Comparison of ENCODE assay signal across 26 cellular contexts in genomic region chr1:32806910-32807523, GRCh38. TPM values are rescaled to one million over a fixed set of nuclear protein-coding genes. Genes with fewer than 3 reads are reported as not detected.
DNase-seq lines count a peak whose midpoint lies in the region; ATAC-seq, FAIRE-seq and TF ChIP-seq lines count a peak whose summit lies in the region.
"Had no signal": no experiment of that assay in that cellular context is flagged by ENCODE, and none has a peak within 500 bp of the region (broad histone marks: within the 10 kb centered on the region; RNA-seq: fewer than 3 reads in every experiment).

No MANE protein-coding gene starts in this region.

- no peaks in the 10 kb centered on the region for H3K4me1 Mint-ChIP-seq in brain

- WGBS in small intestine, 3 donors, result 73 to 81% (median 75%) methylated on average over 4 of the region's 4 CpGs

- no peaks in the 10 kb centered on the region for H3K27me3 ChIP-seq in cardiac muscle cell
- no peaks in the 10 kb centered on the region for H3K27me3 ChIP-seq in lower lobe of right lung (ENCODE audit: low read depth)
- no peaks in the 10 kb centered on the region for H3K27me3 ChIP-seq in small intestine (ENCODE audit: control insufficient read depth in 2 of 2, insufficient read depth in 2 of 2, low read length in 2 of 2)
- no peaks in the 10 kb centered on the region for H3K27me3 ChIP-seq in MG63
- H3K27me3 ChIP-seq: breast epithelium, sigmoid colon had no signal

- peaks cover 99% of the 10 kb centered on the region for H3K36me3 Mint-ChIP-seq in brain

- TF ChIP-seq CTCF in cardiac muscle cell (IDR thresholded peaks at IDR 0.05; ENCODE audit: low read depth, low read length) (no peak), brain (conservative IDR thresholded peaks at IDR 0.05) (no peak), lower lobe of right lung (IDR thresholded peaks at IDR 0.05) (no peak)

- DNase-seq in cardiac muscle cell (ENCODE audit: low read depth in 1 of 2, low spot score in 1 of 2) (peak; percentile 65 to 69), Right ventricle myocardium inferior (ENCODE audit: missing footprints) (no peak), lower lobe of right lung (no peak), small intestine (no peak), OCI-M1 (lab: John Stamatoyannopoulos, UW) (no peak), MG63 (no peak), inferior parietal cortex (ENCODE audit: extremely low spot score) (no peak)
- DNase-seq: activated CD8-positive, alpha-beta memory T cell treated with anti-CD3 and anti-CD28 coated beads, Interleukin-2, amount 10 ng/mL, durations not matched to agents 7 days and 5 days; activated naive CD8-positive, alpha-beta T cell treated with anti-CD3 and anti-CD28 coated beads, Interleukin-2, amount 10 ng/mL, durations not matched to agents 7 days and 5 days; CD8-positive, alpha-beta T cell; foreskin melanocyte; H9; hippocampal formation; naive thymus-derived CD4-positive, alpha-beta T cell; NCI-H1417 treated with DMSO at 0.1 percent for 48 hours; NCI-H2171; NCI-H748 treated with DMSO at 0.1 percent for 48 hours; sigmoid colon had no signal

- peak overlapping the region in 3 of 5 experiments; percentile 24 to 68 (median 62) for H3K27ac Mint-ChIP-seq in brain
- H3K27ac Mint-ChIP-seq: activated CD8-positive, alpha-beta memory T cell treated with anti-CD3 and anti-CD28 coated beads, Interleukin-2, amount 10 ng/mL, durations not matched to agents 7 days and 5 days; activated naive CD8-positive, alpha-beta T cell treated with anti-CD3 and anti-CD28 coated beads, Interleukin-2, amount 10 ng/mL, durations not matched to agents 7 days and 5 days; CD8-positive, alpha-beta T cell; memory B cell; stimulated activated effector memory CD8-positive, alpha-beta T cell treated with anti-CD3 and anti-CD28 coated beads, Interleukin-12 subunit alpha, Interleukin-12 subunit beta, amount 100 ng/mL, for 72 hours had no signal

- H3K9me3 ChIP-seq in cardiac muscle cell (ENCODE audit: low read depth) (no peaks in the 10 kb centered on the region), lower lobe of right lung (no peaks in the 10 kb centered on the region), small intestine (ENCODE audit: control insufficient read depth, low read depth) (no peaks in the 10 kb centered on the region), MG63 (no peaks in the 10 kb centered on the region)
- H3K9me3 ChIP-seq: breast epithelium, sigmoid colon, thoracic aorta had no signal

- peaks cover 3% of the 10 kb centered on the region for H3K27me3 Mint-ChIP-seq in brain
- H3K27me3 Mint-ChIP-seq: activated CD8-positive, alpha-beta memory T cell treated with anti-CD3 and anti-CD28 coated beads, Interleukin-2, amount 10 ng/mL, durations not matched to agents 7 days and 5 days; activated naive CD8-positive, alpha-beta T cell treated with anti-CD3 and anti-CD28 coated beads, Interleukin-2, amount 10 ng/mL, durations not matched to agents 7 days and 5 days; memory B cell; naive thymus-derived CD4-positive, alpha-beta T cell had no signal

- ATAC-seq in Right ventricle myocardium inferior, result no peak
- ATAC-seq in lower lobe of right lung, result peak in 1 of 2 donors; percentile 45
- ATAC-seq: activated CD8-positive, alpha-beta memory T cell treated with anti-CD3 and anti-CD28 coated beads, Interleukin-2, amount 10 ng/mL, durations not matched to agents 7 days and 5 days; CD8-positive, alpha-beta T cell; naive thymus-derived CD4-positive, alpha-beta T cell; stimulated activated effector memory CD8-positive, alpha-beta T cell treated with anti-CD3 and anti-CD28 coated beads, Interleukin-12 subunit alpha, Interleukin-12 subunit beta, amount 100 ng/mL, for 72 hours had no signal

- no peak overlapping the region for H3K4me3 Mint-ChIP-seq in brain
- H3K4me3 Mint-ChIP-seq: activated CD8-positive, alpha-beta memory T cell treated with anti-CD3 and anti-CD28 coated beads, Interleukin-2, amount 10 ng/mL, durations not matched to agents 7 days and 5 days; activated naive CD8-positive, alpha-beta T cell treated with anti-CD3 and anti-CD28 coated beads, Interleukin-2, amount 10 ng/mL, durations not matched to agents 7 days and 5 days; CD8-positive, alpha-beta T cell; H9; memory B cell; naive thymus-derived CD4-positive, alpha-beta T cell; stimulated activated effector memory CD8-positive, alpha-beta T cell treated with anti-CD3 and anti-CD28 coated beads, Interleukin-12 subunit alpha, Interleukin-12 subunit beta, amount 100 ng/mL, for 72 hours had no signal

- FAIRE-seq in small intestine (lab: Jason Lieb, UNC), result no peak
- FAIRE-seq: keratinocyte had no signal

- H3K4me3 ChIP-seq in cardiac muscle cell (no peak overlapping the region), lower lobe of right lung (no peak overlapping the region), small intestine (ENCODE audit: low read depth in 1 of 2, low read length in 2 of 2) (no peak overlapping the region), MG63 (no peak overlapping the region)
- H3K4me3 ChIP-seq: breast epithelium, sigmoid colon, thoracic aorta had no signal

- H3K9me3 Mint-ChIP-seq in brain, result peaks cover 0 to 19% (median 5%) of the 10 kb centered on the region in 5 experiments
- H3K9me3 Mint-ChIP-seq: activated naive CD8-positive, alpha-beta T cell treated with anti-CD3 and anti-CD28 coated beads, Interleukin-2, amount 10 ng/mL, durations not matched to agents 7 days and 5 days; CD8-positive, alpha-beta T cell; memory B cell; naive thymus-derived CD4-positive, alpha-beta T cell; stimulated activated effector memory CD8-positive, alpha-beta T cell treated with anti-CD3 and anti-CD28 coated beads, Interleukin-12 subunit alpha, Interleukin-12 subunit beta, amount 100 ng/mL, for 72 hours had no signal

- intact Hi-C loops in Right ventricle myocardium inferior (cut with DNase I), result no loop called here
- intact Hi-C loops in lower lobe of right lung (cut with DNase I), result no loop called here

- H3K36me3 ChIP-seq in cardiac muscle cell, result peaks cover 6% of the 10 kb centered on the region
- peaks cover 74% of the 10 kb centered on the region for H3K36me3 ChIP-seq in lower lobe of right lung
- H3K36me3 ChIP-seq in small intestine (ENCODE audit: control insufficient read depth in 2 of 2, insufficient read depth in 2 of 2, low read length in 2 of 2), result peaks cover 5 to 15% of the 10 kb centered on the region in 2 donors
- peaks cover 81% of the 10 kb centered on the region for H3K36me3 ChIP-seq in MG63
- H3K36me3 ChIP-seq: breast epithelium had no signal

- H3K27ac ChIP-seq in cardiac muscle cell (peak overlapping the region; percentile 49), lower lobe of right lung (peak overlapping the region; percentile 25), small intestine (ENCODE audit: low read depth in 1 of 2, low read length in 1 of 2) (no peak overlapping the region)
- H3K27ac ChIP-seq: breast epithelium, epithelial cell of prostate, parathyroid adenoma, sigmoid colon, thoracic aorta had no signal

- H3K4me1 ChIP-seq in cardiac muscle cell (ENCODE audit: low read depth) (peaks cover 39% of the 10 kb centered on the region), lower lobe of right lung (peaks cover 19% of the 10 kb centered on the region), small intestine (ENCODE audit: control insufficient read depth in 2 of 2, insufficient read depth in 1 of 2, low read depth in 1 of 2, low read length in 1 of 2) (peaks cover 0 to 2% of the 10 kb centered on the region in 2 donors)
- H3K4me1 ChIP-seq: breast epithelium, parathyroid adenoma, sigmoid colon had no signal

RNA-seq across cellular contexts. Expression of gene YARS1, which starts 10.1 kb away (rescaled TPM):
- total RNA-seq in cardiac muscle cell (77.9 and 80.3 TPM in 2 replicates), Right ventricle myocardium inferior (29.8 TPM), lower lobe of right lung (96.7 TPM)
- polyA plus RNA-seq in cardiac muscle cell (125 and 167 TPM in 2 replicates), brain (ENCODE audit: insufficient read depth, low read depth, low replicate concordance) (150 TPM), small intestine (10 to 100 TPM; 39.4 to 79.9 (median 66.2) TPM)
- total RNA-seq in MG63 (2014; rRNA removed; shearing (Covaris generic); ENCODE audit: low replicate concordance), result 95.0 and 160 TPM in 2 replicates

RNA-seq across cellular contexts. Expression of gene S100PBP, which starts 10.4 kb away (rescaled TPM):
- total RNA-seq in cardiac muscle cell (23.0 and 40.5 TPM in 2 replicates), Right ventricle myocardium inferior (11.7 TPM), lower lobe of right lung (37.5 TPM)
- polyA plus RNA-seq in cardiac muscle cell (30.5 and 37.4 TPM in 2 replicates), brain (ENCODE audit: insufficient read depth, low read depth, low replicate concordance) (22.8 TPM), small intestine (1 to 10 TPM; 4.3 to 7.4 (median 7.1) TPM)
- 28.5 and 38.5 TPM in 2 replicates for total RNA-seq in MG63 (2014; rRNA removed; shearing (Covaris generic); ENCODE audit: low replicate concordance)

Comparison
In these comparisons a context has a peak if more than half of its experiments do, and no peak if none do; other contexts are left out.
1. DNase-seq: peak in cardiac muscle cell (2 of 2); none in Right ventricle myocardium inferior (single experiment), lower lobe of right lung (single experiment), small intestine (single experiment), OCI-M1 (single experiment), MG63 (single experiment) and inferior parietal cortex (single experiment).
2. H3K27ac ChIP-seq: peak in cardiac muscle cell (single experiment) and lower lobe of right lung (single experiment); none in small intestine (0 of 2).